8 cellular contexts compared by ENCODE assay signal in the genomic region with DNA sequence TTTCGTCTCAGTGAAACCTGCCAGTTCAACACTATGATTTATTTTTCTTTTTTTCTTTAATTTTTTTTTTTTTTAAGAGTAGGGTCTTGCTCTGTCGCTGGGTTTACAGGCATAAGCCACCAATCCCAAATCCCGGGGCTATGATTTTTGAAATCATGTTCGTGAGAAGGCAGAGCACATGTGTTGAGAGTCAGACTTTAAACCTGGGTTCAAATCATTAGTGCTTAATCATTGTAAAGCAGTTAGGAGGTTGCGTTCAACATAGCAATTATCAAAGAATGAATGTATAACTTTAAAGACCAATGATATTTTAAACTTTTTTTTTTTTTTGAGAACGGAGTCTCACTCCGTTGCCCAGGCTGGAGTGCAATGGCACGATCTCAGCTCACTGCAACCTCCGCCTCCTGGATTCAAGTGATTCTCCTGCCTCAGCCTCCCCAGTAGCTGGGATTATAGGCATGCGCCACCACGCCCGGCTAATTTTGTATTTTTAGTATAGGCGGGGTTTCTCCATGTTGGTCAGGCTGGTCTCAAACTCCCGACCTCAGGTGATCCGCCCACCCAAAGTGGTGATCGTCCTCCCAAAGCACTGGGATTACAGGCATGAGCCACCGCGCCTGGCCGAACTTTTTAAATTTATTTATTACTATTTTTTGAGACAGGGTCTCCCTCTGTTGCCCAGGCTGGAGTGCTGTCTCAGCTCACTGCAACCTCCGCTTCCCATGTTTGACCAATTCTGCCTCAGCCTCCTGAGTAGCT. TPM values are rescaled to one million over a fixed set of nuclear protein-coding genes. Genes with fewer than 3 reads are reported as not detected.
DNase-seq lines count a peak whose midpoint lies in the region; ATAC-seq, FAIRE-seq and TF ChIP-seq lines count a peak whose summit lies in the region.
"Not testable (repeated sequence)": the region's sequence is repeated elsewhere in the genome, so short reads cannot be mapped to it uniquely, and the experiment has no call there.

No MANE protein-coding gene starts in this region.

- H3K4me1 Mint-ChIP-seq in CD14-positive monocyte (peaks cover 47% of the 10 kb centered on the region), IgD-negative memory B cell (peaks cover 23 to 35% (median 26%) of the 10 kb centered on the region in 3 donors), T-helper 17 cell (peaks cover 20% of the 10 kb centered on the region)

- not testable (repeated sequence) for BruUV-seq in HepG2 (replicated peaks; lab: Mats Ljungman, UMichigan)

- H3K9ac ChIP-seq in HepG2 (ENCODE audit: insufficient read depth, low read depth, low read length), result peak overlapping the region; percentile 100

- WGBS in adrenal gland, 4 donors, result 79 to 82% (median 80%) methylated on average over 20 of the region's 20 CpGs
- WGBS in HepG2 (ENCODE audit: low lambda C conversion rate), result 79% methylated on average over 20 of the region's 20 CpGs
- WGBS in ovary, 3 donors, result 79 to 83% (median 81%) methylated on average over 20 of the region's 20 CpGs
- WGBS in thymus, result 91% methylated on average over 20 of the region's 20 CpGs

- not testable (repeated sequence) for H3K9me3 ChIP-seq in T-helper 17 cell (ENCODE audit: control insufficient read depth, low read length, poor library complexity, severe bottlenecking); adrenal gland (replicated peaks in 1 of 3); HepG2 (ENCODE audit: low read length); ovary; thymus (ENCODE audit: control insufficient read depth)

- in situ Hi-C loops in HepG2 (cut with HindIII; ENCODE audit: extremely low pct_ligation_motif_present, low pct_unique_long_range_greater_than_20kb), result loop anchor here (10.0 kb wide), 1 partner anchor 60 kb away; a partner anchor contains a TSS

- H3K4me3 ChIP-seq in adrenal gland, result peak overlapping the region in 2 of 4 donors; percentile 82 to 84
- H3K4me3 ChIP-seq in epithelial cell of proximal tubule (ENCODE audit: low read depth, low read length), result peak overlapping the region; percentile 87
- peak overlapping the region; percentile 22 to 95 (median 95); a peak in 5 of 6 replicates for H3K4me3 ChIP-seq in HepG2 (replicated peaks in 1 of 3; ENCODE audit: insufficient read depth in 1 of 3, low read depth in 2 of 3, low read length in 3 of 3)
- peak overlapping the region; percentile 100 for H3K4me3 ChIP-seq in ovary
- H3K4me3 ChIP-seq in thymus (ENCODE audit: low read length), result not testable (repeated sequence)

- CTCF ChIA-PET in HepG2 (lab: Yijun Ruan, JAX; ENCODE audit: low intra/inter-chr PET ratio, low total read pairs), result interaction anchor here (2.0 kb wide), 1 partner anchor 61 kb away, joined by 6 read pairs; no protein-coding TSS in a partner anchor

- not testable (repeated sequence) for H2AFZ ChIP-seq in HepG2 (ENCODE audit: low read length)

- not testable (repeated sequence) for TF ChIP-seq CTCF in CD14-positive monocyte (IDR thresholded peaks at IDR 0.05); adrenal gland (IDR thresholded peaks at IDR 0.05); epithelial cell of proximal tubule (conservative IDR thresholded peaks at IDR 0.05; ENCODE audit: low read depth, low read length); HepG2 (CRISPR knock-in tag; IDR thresholded peaks at IDR 0.05); ovary (IDR thresholded peaks at IDR 0.05)

- H3K4me3 Mint-ChIP-seq in CD14-positive monocyte, result peak overlapping the region; percentile 94 to 98
- peak overlapping the region; percentile 92 to 99 (median 96) for H3K4me3 Mint-ChIP-seq in IgD-negative memory B cell
- H3K4me3 Mint-ChIP-seq in T-helper 17 cell, result not testable (repeated sequence)

- peak overlapping the region; percentile 98 for H3K4me2 ChIP-seq in HepG2 (ENCODE audit: low read depth, low read length)

- H3K27me3 Mint-ChIP-seq in CD14-positive monocyte (ENCODE audit: low read depth in 3 of 3); IgD-negative memory B cell; T-helper 17 cell: not testable (repeated sequence)

- peaks cover 20 to 24% of the 10 kb centered on the region in 2 donors for H3K36me3 Mint-ChIP-seq in CD14-positive monocyte
- H3K36me3 Mint-ChIP-seq in IgD-negative memory B cell, result peaks cover 13% of the 10 kb centered on the region
- not testable (repeated sequence) for H3K36me3 Mint-ChIP-seq in T-helper 17 cell (ENCODE audit: low read depth)

- not testable (repeated sequence) for H3K36me3 ChIP-seq in adrenal gland (replicated peaks in 1 of 2); HepG2 (replicated peaks in 1 of 2; ENCODE audit: control insufficient read depth in 1 of 2, insufficient read depth in 2 of 2, low read length in 2 of 2); ovary; thymus (ENCODE audit: control insufficient read depth, insufficient read depth)

- DNase-seq in CD14-positive monocyte (ENCODE audit: low spot score); T-helper 17 cell; epithelial cell of proximal tubule (ENCODE audit: low read depth); HepG2 (ENCODE audit: low spot score); ovary: not testable (repeated sequence)
- peak in 1 of 7 donors; percentile 55 for DNase-seq in adrenal gland

- H3K27me3 ChIP-seq in adrenal gland; HepG2 (ENCODE audit: control insufficient read depth in 1 of 2, insufficient read depth in 2 of 2, low read length in 2 of 2); ovary; thymus (ENCODE audit: control insufficient read depth, insufficient read depth): not testable (repeated sequence)

- H3K27ac ChIP-seq in adrenal gland (peak overlapping the region in 3 of 5 donors; percentile 98 to 99 (median 99)), HepG2 (ENCODE audit: extremely low read length, insufficient read depth, low read length) (peak overlapping the region; percentile 99), ovary (peak overlapping the region in 1 of 2 donors; percentile 95), thymus (ENCODE audit: low read depth) (peak overlapping the region; percentile 42)

- peaks cover 27% of the 10 kb centered on the region for H4K20me1 ChIP-seq in HepG2 (ENCODE audit: insufficient read depth, low read length)

- not testable (repeated sequence) for FAIRE-seq in HepG2 (lab: Jason Lieb, UNC)

- intact Hi-C loops in CD14-positive monocyte (cut with micrococcal nuclease) (loop anchor here in 1 of 2 donors (5.0 kb wide), 1 partner anchor 62 kb away; a partner anchor contains a TSS), adrenal gland (cut with DNase I) (loop anchor here in 1 of 2 donors (5.0 kb wide), 1 partner anchor 62 kb away; a partner anchor contains a TSS), HepG2 (cut with micrococcal nuclease; ENCODE audit: unreplicated experiment) (loop anchor here (5.0 kb wide), 2 partner anchors 42 to 68 kb away; no protein-coding TSS in a partner anchor), ovary (cut with DNase I) (loop anchor here in 1 of 4 donors (10.0 kb wide), 1 partner anchor 130 kb away; a partner anchor contains a TSS)

- H3K9me3 Mint-ChIP-seq in CD14-positive monocyte, IgD-negative memory B cell: not testable (repeated sequence)

- H3K79me2 ChIP-seq in HepG2 (ENCODE audit: insufficient read depth, low read length), result peaks cover 45% of the 10 kb centered on the region

- H3K4me1 ChIP-seq in adrenal gland (replicated peaks in 1 of 2) (peaks cover 24 to 47% of the 10 kb centered on the region in 2 donors), HepG2 (ENCODE audit: insufficient read depth, low read length) (peaks cover 28% of the 10 kb centered on the region)
- not testable (repeated sequence) for H3K4me1 ChIP-seq in ovary (ENCODE audit: insufficient read depth); thymus (ENCODE audit: control insufficient read depth, insufficient read depth, low read length)

- not testable (repeated sequence) for TF ChIP-seq RAD21 in HepG2 (CRISPR knock-in tag; IDR thresholded peaks at IDR 0.05)

- POLR2A ChIA-PET in HepG2 (lab: Yijun Ruan, JAX), result interaction anchor here (1.3 to 2.2 kb wide), 2 partner anchors 44 to 61 kb away, joined by 3 to 7 read pairs; no protein-coding TSS in a partner anchor

- not testable (repeated sequence) for TF ChIP-seq POLR2A in adrenal gland (IDR thresholded peaks at IDR 0.05); HepG2 (IDR thresholded peaks at IDR 0.05; ENCODE audit: insufficient read depth in 1 of 2, low read depth in 2 of 2, low read length in 2 of 2); ovary (IDR thresholded peaks at IDR 0.05)

- not testable (repeated sequence) for ATAC-seq in T-helper 17 cell, HepG2

- TF ChIP-seq EP300 in HepG2 (IDR thresholded peaks at IDR 0.05; ENCODE audit: low read depth in 2 of 2, low read length in 2 of 2); HepG2 (CRISPR knock-in tag; IDR thresholded peaks at IDR 0.05; ENCODE audit: borderline replicate concordance); ovary (IDR thresholded peaks at IDR 0.05): not testable (repeated sequence)

- peak overlapping the region; percentile 42 to 99 (median 94) for H3K27ac Mint-ChIP-seq in CD14-positive monocyte
- H3K27ac Mint-ChIP-seq in IgD-negative memory B cell, result peak overlapping the region in 2 of 3 donors; percentile 82 to 98
- peak overlapping the region; percentile 97 for H3K27ac Mint-ChIP-seq in T-helper 17 cell

RNA-seq across cellular contexts. Expression of a gene that starts 1.3 kb away (rescaled TPM):
- polyA plus RNA-seq in CD14-positive monocyte (100 to 1,000 TPM; 845 to 946 TPM), IgD-negative memory B cell (790 TPM), adrenal gland (100 to 1,000 TPM; 373 to 465 (median 424) TPM), HepG2 (2011; rRNA removed) (255 and 282 TPM in 2 replicates), ovary (100 to 1,000 TPM; 408 to 540 TPM), thymus (519 TPM)
- total RNA-seq in T-helper 17 cell (100 to 1,000 TPM; 253 to 276 TPM), adrenal gland (100 to 1,000 TPM; 336 to 804 (median 488) TPM), epithelial cell of proximal tubule (292 and 372 TPM in 2 replicates), HepG2 (2016; rRNA removed; fragmentation: Illumina TruSeq; extraction: Trizol) (354 and 539 TPM in 2 replicates), ovary (100 to 1,000 TPM; 383 to 530 (median 467) TPM)
- total RNA-seq in HepG2 (2016; cell fraction: cytosol; rRNA removed; fragmentation: Illumina TruSeq; extraction: Trizol; ENCODE audit: low read depth), result 70.7 and 78.0 TPM in 2 replicates
- 375 and 556 TPM in 2 replicates for total RNA-seq in HepG2 (2016; cell fraction: insoluble cytoplasmic fraction; rRNA removed; fragmentation: Illumina TruSeq; extraction: Trizol)
- 180 and 184 TPM in 2 replicates for total RNA-seq in HepG2 (2016; cell fraction: membrane; rRNA removed; fragmentation: Illumina TruSeq; extraction: Trizol)
- 151 and 152 TPM in 2 replicates for total RNA-seq in HepG2 (2016; cell fraction: nucleus; rRNA removed; fragmentation: Illumina TruSeq; extraction: Trizol)
- 259 and 344 TPM in 2 replicates for polyA plus RNA-seq in HepG2 (2011; cell fraction: cytosol; rRNA removed)
- 90.4 and 103 TPM in 2 replicates for polyA plus RNA-seq in HepG2 (2011; cell fraction: nucleus; rRNA removed)
- 329 and 363 TPM in 2 replicates for polyA plus RNA-seq in HepG2 (2012)
- polyA plus RNA-seq in HepG2 (2016; cell fraction: cytosol; fragmentation: Illumina TruSeq; extraction: Trizol; ENCODE audit: low read depth), result 60.7 and 77.6 TPM in 2 replicates
- polyA plus RNA-seq in HepG2 (2016; cell fraction: insoluble cytoplasmic fraction; fragmentation: Illumina TruSeq; extraction: Trizol; ENCODE audit: low read depth), result 584 and 626 TPM in 2 replicates
- 134 and 143 TPM in 2 replicates for polyA plus RNA-seq in HepG2 (2016; cell fraction: membrane; fragmentation: Illumina TruSeq; extraction: Trizol; ENCODE audit: low read depth)
- 244 and 258 TPM in 2 replicates for polyA plus RNA-seq in HepG2 (2016; cell fraction: nucleus; fragmentation: Illumina TruSeq; extraction: Trizol; ENCODE audit: insufficient read depth, low read depth)
- 166 and 313 TPM in 2 replicates for polyA minus RNA-seq in HepG2 (2011; rRNA and poly(A)+ RNA removed; ENCODE audit: low replicate concordance)
- 127 and 135 TPM in 2 replicates for polyA minus RNA-seq in HepG2 (2011; cell fraction: cytosol; rRNA and poly(A)+ RNA removed)
- 82.0 and 97.6 TPM in 2 replicates for polyA minus RNA-seq in HepG2 (2011; cell fraction: nucleus; rRNA and poly(A)+ RNA removed)

RNA-seq across cellular contexts. Expression of a gene that starts 24.1 kb away (rescaled TPM):
- 10 to 100 TPM; 67.9 to 70.7 TPM for polyA plus RNA-seq in CD14-positive monocyte
- 71.9 TPM for polyA plus RNA-seq in IgD-negative memory B cell
- total RNA-seq in T-helper 17 cell, result 10 to 100 TPM; 39.0 TPM
- 10 to 100 TPM in 7 of 8 donors, 1 to 10 TPM in 1; 4.1 to 40.0 (median 26.1) TPM for total RNA-seq in adrenal gland
- 10 to 100 TPM; 15.0 to 39.7 (median 17.7) TPM for polyA plus RNA-seq in adrenal gland
- 7.8 and 33.1 TPM in 2 replicates for total RNA-seq in epithelial cell of proximal tubule
- total RNA-seq in HepG2 (2016; rRNA removed; fragmentation: Illumina TruSeq; extraction: Trizol), result 39.1 and 59.0 TPM in 2 replicates
- total RNA-seq in HepG2 (2016; cell fraction: cytosol; rRNA removed; fragmentation: Illumina TruSeq; extraction: Trizol; ENCODE audit: low read depth), result 4.4 and 6.2 TPM in 2 replicates
- 35.5 and 58.0 TPM in 2 replicates for total RNA-seq in HepG2 (2016; cell fraction: insoluble cytoplasmic fraction; rRNA removed; fragmentation: Illumina TruSeq; extraction: Trizol)
- 12.0 and 13.2 TPM in 2 replicates for total RNA-seq in HepG2 (2016; cell fraction: membrane; rRNA removed; fragmentation: Illumina TruSeq; extraction: Trizol)
- 9.8 and 14.2 TPM in 2 replicates for total RNA-seq in HepG2 (2016; cell fraction: nucleus; rRNA removed; fragmentation: Illumina TruSeq; extraction: Trizol)
- polyA plus RNA-seq in HepG2 (2011; rRNA removed), result 16.9 and 21.0 TPM in 2 replicates
- polyA plus RNA-seq in HepG2 (2011; cell fraction: cytosol; rRNA removed), result 12.1 and 14.3 TPM in 2 replicates
- polyA plus RNA-seq in HepG2 (2011; cell fraction: nucleus; rRNA removed), result 5.3 and 7.2 TPM in 2 replicates
- 11.8 and 15.3 TPM in 2 replicates for polyA plus RNA-seq in HepG2 (2012)
- 4.4 and 5.1 TPM in 2 replicates for polyA plus RNA-seq in HepG2 (2016; cell fraction: cytosol; fragmentation: Illumina TruSeq; extraction: Trizol; ENCODE audit: low read depth)
- polyA plus RNA-seq in HepG2 (2016; cell fraction: insoluble cytoplasmic fraction; fragmentation: Illumina TruSeq; extraction: Trizol; ENCODE audit: low read depth), result 44.4 and 52.7 TPM in 2 replicates
- polyA plus RNA-seq in HepG2 (2016; cell fraction: membrane; fragmentation: Illumina TruSeq; extraction: Trizol; ENCODE audit: low read depth), result 7.9 and 8.5 TPM in 2 replicates
- polyA plus RNA-seq in HepG2 (2016; cell fraction: nucleus; fragmentation: Illumina TruSeq; extraction: Trizol; ENCODE audit: insufficient read depth, low read depth), result 11.5 and 19.0 TPM in 2 replicates
- 10.4 and 33.7 TPM in 2 replicates for polyA minus RNA-seq in HepG2 (2011; rRNA and poly(A)+ RNA removed; ENCODE audit: low replicate concordance)
- polyA minus RNA-seq in HepG2 (2011; cell fraction: cytosol; rRNA and poly(A)+ RNA removed), result 10.6 and 13.7 TPM in 2 replicates
- polyA minus RNA-seq in HepG2 (2011; cell fraction: nucleus; rRNA and poly(A)+ RNA removed), result 4.4 and 8.0 TPM in 2 replicates
- total RNA-seq in ovary, result 10 to 100 TPM; 13.1 to 36.6 (median 28.5) TPM
- 10 to 100 TPM; 31.7 to 45.3 TPM for polyA plus RNA-seq in ovary
- 34.8 TPM for polyA plus RNA-seq in thymus
